In the genomic region with DNA sequence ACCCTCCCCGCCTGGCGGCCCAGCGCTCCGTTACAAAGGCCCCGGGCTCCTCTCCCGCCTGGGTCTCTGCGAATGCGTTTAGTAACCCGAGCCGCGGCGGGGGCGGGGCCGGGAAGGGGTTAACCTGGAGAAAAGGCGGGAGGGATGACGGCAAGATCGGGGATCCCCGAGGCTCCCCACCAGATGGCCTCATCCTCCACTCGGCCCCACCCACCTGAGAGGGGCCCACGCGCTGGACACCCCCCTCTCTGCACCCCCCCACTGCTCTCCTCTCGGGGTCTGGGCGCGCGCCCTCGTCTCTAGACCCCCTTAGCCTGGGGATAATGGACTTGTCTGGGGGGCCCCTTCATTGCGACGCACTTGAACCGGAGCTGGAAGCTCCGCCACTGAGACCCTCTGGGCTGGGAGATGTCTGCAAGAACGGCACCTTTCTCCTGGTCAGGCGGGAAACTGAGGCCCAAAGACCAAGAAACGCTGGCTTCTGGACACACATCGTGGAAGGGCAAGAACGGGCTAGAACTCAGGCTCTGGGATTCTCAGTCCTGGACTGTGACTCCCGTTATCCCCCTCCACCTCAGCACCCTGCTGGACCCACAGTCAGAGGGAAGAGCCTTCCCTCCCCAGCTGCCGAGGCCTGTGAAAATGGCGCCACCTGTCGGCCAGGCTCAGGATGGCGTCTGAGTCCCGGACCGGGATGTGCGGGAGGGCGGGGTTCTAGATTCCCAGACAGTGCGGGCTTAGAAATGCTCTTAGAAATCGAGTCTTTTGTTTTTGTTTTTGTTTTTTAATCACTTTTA, we compare ENCODE assay signal across 1 cellular context.
TF ChIP-seq lines count a peak whose summit lies in the region.

No MANE protein-coding gene starts in this region.

TF ChIP-seq in HEK293, 187 proteins besides CTCF, POLR2A, EP300 and RAD21 (continued from another document and continues in another):
- peak; percentile 69; the same call in 1 of the 2 replicates for TF ChIP-seq ZNF10 (tag by site-specific recombination; IDR thresholded peaks at IDR 0.05)
- TF ChIP-seq ZNF341 (tag by site-specific recombination; IDR thresholded peaks at IDR 0.05; ENCODE audit: low read depth) = peak; percentile 100
- TF ChIP-seq, protein P1, sequence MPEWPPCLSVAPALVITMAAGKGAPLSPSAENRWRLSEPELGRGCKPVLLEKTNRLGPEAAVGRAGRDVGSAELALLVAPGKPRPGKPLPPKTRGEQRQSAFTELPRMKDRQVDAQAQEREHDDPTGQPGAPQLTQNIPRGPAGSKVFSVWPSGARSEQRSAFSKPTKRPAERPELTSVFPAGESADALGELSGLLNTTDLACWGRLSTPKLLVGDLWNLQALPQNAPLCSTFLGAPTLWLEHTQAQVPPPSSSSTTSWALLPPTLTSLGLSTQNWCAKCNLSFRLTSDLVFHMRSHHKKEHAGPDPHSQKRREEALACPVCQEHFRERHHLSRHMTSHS (tag by site-specific recombination; IDR thresholded peaks at IDR 0.05) = no peak
- TF ChIP-seq ZNF423 (tag by site-specific recombination; IDR thresholded peaks at IDR 0.05) = peak; percentile 88
- no peak for TF ChIP-seq ZNF837 (tag by site-specific recombination; IDR thresholded peaks at IDR 0.05)
- no peak for TF ChIP-seq ZNF157 (tag by site-specific recombination; IDR thresholded peaks at IDR 0.05)
- TF ChIP-seq HOXC10 (CRISPR knock-in tag; IDR thresholded peaks at IDR 0.05) = no peak
- peak; percentile 98 for TF ChIP-seq SP3 (tag by site-specific recombination; IDR thresholded peaks at IDR 0.05)
- TF ChIP-seq, protein P2, sequence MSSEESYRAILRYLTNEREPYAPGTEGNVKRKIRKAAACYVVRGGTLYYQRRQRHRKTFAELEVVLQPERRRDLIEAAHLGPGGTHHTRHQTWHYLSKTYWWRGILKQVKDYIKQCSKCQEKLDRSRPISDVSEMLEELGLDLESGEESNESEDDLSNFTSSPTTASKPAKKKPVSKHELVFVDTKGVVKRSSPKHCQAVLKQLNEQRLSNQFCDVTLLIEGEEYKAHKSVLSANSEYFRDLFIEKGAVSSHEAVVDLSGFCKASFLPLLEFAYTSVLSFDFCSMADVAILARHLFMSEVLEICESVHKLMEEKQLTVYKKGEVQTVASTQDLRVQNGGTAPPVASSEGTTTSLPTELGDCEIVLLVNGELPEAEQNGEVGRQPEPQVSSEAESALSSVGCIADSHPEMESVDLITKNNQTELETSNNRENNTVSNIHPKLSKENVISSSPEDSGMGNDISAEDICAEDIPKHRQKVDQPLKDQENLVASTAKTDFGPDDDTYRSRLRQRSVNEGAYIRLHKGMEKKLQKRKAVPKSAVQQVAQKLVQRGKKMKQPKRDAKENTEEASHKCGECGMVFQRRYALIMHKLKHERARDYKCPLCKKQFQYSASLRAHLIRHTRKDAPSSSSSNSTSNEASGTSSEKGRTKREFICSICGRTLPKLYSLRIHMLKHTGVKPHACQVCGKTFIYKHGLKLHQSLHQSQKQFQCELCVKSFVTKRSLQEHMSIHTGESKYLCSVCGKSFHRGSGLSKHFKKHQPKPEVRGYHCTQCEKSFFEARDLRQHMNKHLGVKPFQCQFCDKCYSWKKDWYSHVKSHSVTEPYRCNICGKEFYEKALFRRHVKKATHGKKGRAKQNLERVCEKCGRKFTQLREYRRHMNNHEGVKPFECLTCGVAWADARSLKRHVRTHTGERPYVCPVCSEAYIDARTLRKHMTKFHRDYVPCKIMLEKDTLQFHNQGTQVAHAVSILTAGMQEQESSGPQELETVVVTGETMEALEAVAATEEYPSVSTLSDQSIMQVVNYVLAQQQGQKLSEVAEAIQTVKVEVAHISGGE (tag by site-specific recombination; conservative IDR thresholded peaks at IDR 0.05; ENCODE audit: low read depth) = peak; percentile 96
- TF ChIP-seq, protein P3, sequence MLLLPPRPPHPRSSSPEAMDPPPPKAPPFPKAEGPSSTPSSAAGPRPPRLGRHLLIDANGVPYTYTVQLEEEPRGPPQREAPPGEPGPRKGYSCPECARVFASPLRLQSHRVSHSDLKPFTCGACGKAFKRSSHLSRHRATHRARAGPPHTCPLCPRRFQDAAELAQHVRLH (tag by site-specific recombination; IDR thresholded peaks at IDR 0.05) = no peak
- peak; percentile 77 for TF ChIP-seq WT1 (tag by site-specific recombination; IDR thresholded peaks at IDR 0.05)
- TF ChIP-seq ZNF202 (tag by site-specific recombination; IDR thresholded peaks at IDR 0.05; ENCODE audit: borderline replicate concordance) = no peak
- peak; percentile 98 for TF ChIP-seq ZNF391 (tag by site-specific recombination; IDR thresholded peaks at IDR 0.05; ENCODE audit: borderline replicate concordance, low read depth)
- TF ChIP-seq ZNF155 (tag by site-specific recombination; IDR thresholded peaks at IDR 0.05) = no peak
- peak; percentile 18; the same call in 1 of the 2 replicates for TF ChIP-seq ZNF146 (tag by site-specific recombination; IDR thresholded peaks at IDR 0.05)
- no peak for TF ChIP-seq ZNF768 (tag by site-specific recombination; IDR thresholded peaks at IDR 0.05)
- TF ChIP-seq ZBTB17 (tag by site-specific recombination; IDR thresholded peaks at IDR 0.05) = peak; percentile 96
- peak; percentile 93; the same call in 1 of the 2 replicates for TF ChIP-seq ZSCAN23 (tag by site-specific recombination; IDR thresholded peaks at IDR 0.05)
- peak; percentile 94 for TF ChIP-seq BCL11A (tag by site-specific recombination; IDR thresholded peaks at IDR 0.05; ENCODE audit: low read depth)
- TF ChIP-seq ZNF23 (tag by site-specific recombination; IDR thresholded peaks at IDR 0.05; ENCODE audit: borderline replicate concordance) = no peak
- TF ChIP-seq ZXDB (tag by site-specific recombination; IDR thresholded peaks at IDR 0.05) = peak; percentile 97
- no peak for TF ChIP-seq ZNF404 (tag by site-specific recombination; IDR thresholded peaks at IDR 0.05)
- TF ChIP-seq, protein P4, sequence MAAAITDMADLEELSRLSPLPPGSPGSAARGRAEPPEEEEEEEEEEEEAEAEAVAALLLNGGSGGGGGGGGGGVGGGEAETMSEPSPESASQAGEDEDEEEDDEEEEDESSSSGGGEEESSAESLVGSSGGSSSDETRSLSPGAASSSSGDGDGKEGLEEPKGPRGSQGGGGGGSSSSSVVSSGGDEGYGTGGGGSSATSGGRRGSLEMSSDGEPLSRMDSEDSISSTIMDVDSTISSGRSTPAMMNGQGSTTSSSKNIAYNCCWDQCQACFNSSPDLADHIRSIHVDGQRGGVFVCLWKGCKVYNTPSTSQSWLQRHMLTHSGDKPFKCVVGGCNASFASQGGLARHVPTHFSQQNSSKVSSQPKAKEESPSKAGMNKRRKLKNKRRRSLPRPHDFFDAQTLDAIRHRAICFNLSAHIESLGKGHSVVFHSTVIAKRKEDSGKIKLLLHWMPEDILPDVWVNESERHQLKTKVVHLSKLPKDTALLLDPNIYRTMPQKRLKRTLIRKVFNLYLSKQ (tag by site-specific recombination; IDR thresholded peaks at IDR 0.05; ENCODE audit: borderline replicate concordance) = no peak
- TF ChIP-seq ZNF184 (tag by site-specific recombination; IDR thresholded peaks at IDR 0.05) = no peak
- TF ChIP-seq ZNF239 (tag by site-specific recombination; IDR thresholded peaks at IDR 0.05) = no peak
- TF ChIP-seq ZNF514 (tag by site-specific recombination; IDR thresholded peaks at IDR 0.05) = no peak
- TF ChIP-seq, protein P5, sequence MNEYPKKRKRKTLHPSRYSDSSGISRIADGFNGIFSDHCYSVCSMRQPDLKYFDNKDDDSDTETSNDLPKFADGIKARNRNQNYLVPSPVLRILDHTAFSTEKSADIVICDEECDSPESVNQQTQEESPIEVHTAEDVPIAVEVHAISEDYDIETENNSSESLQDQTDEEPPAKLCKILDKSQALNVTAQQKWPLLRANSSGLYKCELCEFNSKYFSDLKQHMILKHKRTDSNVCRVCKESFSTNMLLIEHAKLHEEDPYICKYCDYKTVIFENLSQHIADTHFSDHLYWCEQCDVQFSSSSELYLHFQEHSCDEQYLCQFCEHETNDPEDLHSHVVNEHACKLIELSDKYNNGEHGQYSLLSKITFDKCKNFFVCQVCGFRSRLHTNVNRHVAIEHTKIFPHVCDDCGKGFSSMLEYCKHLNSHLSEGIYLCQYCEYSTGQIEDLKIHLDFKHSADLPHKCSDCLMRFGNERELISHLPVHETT (tag by site-specific recombination; IDR thresholded peaks at IDR 0.05) = peak; percentile 92
- TF ChIP-seq ZNF624 (tag by site-specific recombination; IDR thresholded peaks at IDR 0.05) = no peak
- peak; percentile 92 for TF ChIP-seq ZBTB20 (tag by site-specific recombination; IDR thresholded peaks at IDR 0.05)
- peak; percentile 58; the same call in 1 of the 2 replicates for TF ChIP-seq ZNF223 (tag by site-specific recombination; IDR thresholded peaks at IDR 0.05)
- peak; percentile 93 for TF ChIP-seq OVOL3 (tag by site-specific recombination; IDR thresholded peaks at IDR 0.05)
- no peak for TF ChIP-seq ZNF560 (tag by site-specific recombination; IDR thresholded peaks at IDR 0.05; ENCODE audit: borderline replicate concordance)
- TF ChIP-seq, protein P6, sequence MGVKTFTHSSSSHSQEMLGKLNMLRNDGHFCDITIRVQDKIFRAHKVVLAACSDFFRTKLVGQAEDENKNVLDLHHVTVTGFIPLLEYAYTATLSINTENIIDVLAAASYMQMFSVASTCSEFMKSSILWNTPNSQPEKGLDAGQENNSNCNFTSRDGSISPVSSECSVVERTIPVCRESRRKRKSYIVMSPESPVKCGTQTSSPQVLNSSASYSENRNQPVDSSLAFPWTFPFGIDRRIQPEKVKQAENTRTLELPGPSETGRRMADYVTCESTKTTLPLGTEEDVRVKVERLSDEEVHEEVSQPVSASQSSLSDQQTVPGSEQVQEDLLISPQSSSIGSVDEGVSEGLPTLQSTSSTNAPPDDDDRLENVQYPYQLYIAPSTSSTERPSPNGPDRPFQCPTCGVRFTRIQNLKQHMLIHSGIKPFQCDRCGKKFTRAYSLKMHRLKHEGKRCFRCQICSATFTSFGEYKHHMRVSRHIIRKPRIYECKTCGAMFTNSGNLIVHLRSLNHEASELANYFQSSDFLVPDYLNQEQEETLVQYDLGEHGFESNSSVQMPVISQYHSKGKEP (tag by site-specific recombination; IDR thresholded peaks at IDR 0.05) = peak; percentile 52; the same call in 1 of the 2 replicates
- TF ChIP-seq TRIM28 (IDR thresholded peaks at IDR 0.05; ENCODE audit: borderline replicate concordance, low read length) = no peak
- peak; percentile 62; the same call in 1 of the 2 replicates for TF ChIP-seq RBAK (tag by site-specific recombination; IDR thresholded peaks at IDR 0.05)
- TF ChIP-seq ZNF350 (tag by site-specific recombination; IDR thresholded peaks at IDR 0.05) = no peak
- TF ChIP-seq, protein P7, sequence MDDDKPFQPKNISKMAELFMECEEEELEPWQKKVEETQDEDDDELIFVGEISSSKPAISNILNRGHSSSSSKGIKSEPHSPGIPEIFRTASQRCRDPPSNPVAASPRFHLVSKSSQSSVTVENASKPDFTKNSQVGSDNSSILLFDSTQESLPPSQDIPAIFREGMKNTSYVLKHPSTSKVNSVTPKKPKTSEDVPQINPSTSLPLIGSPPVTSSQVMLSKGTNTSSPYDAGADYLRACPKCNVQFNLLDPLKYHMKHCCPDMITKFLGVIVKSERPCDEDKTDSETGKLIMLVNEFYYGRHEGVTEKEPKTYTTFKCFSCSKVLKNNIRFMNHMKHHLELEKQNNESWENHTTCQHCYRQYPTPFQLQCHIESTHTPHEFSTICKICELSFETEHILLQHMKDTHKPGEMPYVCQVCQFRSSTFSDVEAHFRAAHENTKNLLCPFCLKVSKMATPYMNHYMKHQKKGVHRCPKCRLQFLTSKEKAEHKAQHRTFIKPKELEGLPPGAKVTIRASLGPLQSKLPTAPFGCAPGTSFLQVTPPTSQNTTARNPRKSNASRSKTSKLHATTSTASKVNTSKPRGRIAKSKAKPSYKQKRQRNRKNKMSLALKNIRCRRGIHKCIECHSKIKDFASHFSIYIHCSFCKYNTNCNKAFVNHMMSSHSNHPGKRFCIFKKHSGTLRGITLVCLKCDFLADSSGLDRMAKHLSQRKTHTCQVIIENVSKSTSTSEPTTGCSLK (tag by site-specific recombination; IDR thresholded peaks at IDR 0.05) = no peak
- no peak for TF ChIP-seq ZNF416 (tag by site-specific recombination; IDR thresholded peaks at IDR 0.05)
- TF ChIP-seq KLF10 (tag by site-specific recombination; IDR thresholded peaks at IDR 0.05) = peak; percentile 99
- no peak for TF ChIP-seq ZNF433 (tag by site-specific recombination; IDR thresholded peaks at IDR 0.05; ENCODE audit: low read depth)
- TF ChIP-seq, protein P8, sequence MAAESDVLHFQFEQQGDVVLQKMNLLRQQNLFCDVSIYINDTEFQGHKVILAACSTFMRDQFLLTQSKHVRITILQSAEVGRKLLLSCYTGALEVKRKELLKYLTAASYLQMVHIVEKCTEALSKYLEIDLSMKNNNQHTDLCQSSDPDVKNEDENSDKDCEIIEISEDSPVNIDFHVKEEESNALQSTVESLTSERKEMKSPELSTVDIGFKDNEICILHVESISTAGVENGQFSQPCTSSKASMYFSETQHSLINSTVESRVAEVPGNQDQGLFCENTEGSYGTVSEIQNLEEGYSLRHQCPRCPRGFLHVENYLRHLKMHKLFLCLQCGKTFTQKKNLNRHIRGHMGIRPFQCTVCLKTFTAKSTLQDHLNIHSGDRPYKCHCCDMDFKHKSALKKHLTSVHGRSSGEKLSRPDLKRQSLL (tag by site-specific recombination; IDR thresholded peaks at IDR 0.05) = peak; percentile 89
- no peak for TF ChIP-seq ZBTB1 (tag by site-specific recombination; IDR thresholded peaks at IDR 0.05)
- TF ChIP-seq GLIS2 (tag by site-specific recombination; IDR thresholded peaks at IDR 0.05) = peak; percentile 98
- no peak for TF ChIP-seq ZNF48 (tag by site-specific recombination; IDR thresholded peaks at IDR 0.05)
- peak; percentile 91 for TF ChIP-seq ZBTB21 (tag by site-specific recombination; IDR thresholded peaks at IDR 0.05)
- TF ChIP-seq ZNF664 (tag by site-specific recombination; IDR thresholded peaks at IDR 0.05) = peak; percentile 61; the same call in 1 of the 2 replicates
- 0 out of 2 replicates have a peak, but pooled peaks have one; percentile 85 for TF ChIP-seq SALL2 (tag by site-specific recombination; IDR thresholded peaks at IDR 0.05; ENCODE audit: borderline replicate concordance)
- TF ChIP-seq, protein P9, sequence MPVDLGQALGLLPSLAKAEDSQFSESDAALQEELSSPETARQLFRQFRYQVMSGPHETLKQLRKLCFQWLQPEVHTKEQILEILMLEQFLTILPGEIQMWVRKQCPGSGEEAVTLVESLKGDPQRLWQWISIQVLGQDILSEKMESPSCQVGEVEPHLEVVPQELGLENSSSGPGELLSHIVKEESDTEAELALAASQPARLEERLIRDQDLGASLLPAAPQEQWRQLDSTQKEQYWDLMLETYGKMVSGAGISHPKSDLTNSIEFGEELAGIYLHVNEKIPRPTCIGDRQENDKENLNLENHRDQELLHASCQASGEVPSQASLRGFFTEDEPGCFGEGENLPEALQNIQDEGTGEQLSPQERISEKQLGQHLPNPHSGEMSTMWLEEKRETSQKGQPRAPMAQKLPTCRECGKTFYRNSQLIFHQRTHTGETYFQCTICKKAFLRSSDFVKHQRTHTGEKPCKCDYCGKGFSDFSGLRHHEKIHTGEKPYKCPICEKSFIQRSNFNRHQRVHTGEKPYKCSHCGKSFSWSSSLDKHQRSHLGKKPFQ (tag by site-specific recombination; IDR thresholded peaks at IDR 0.05) = no peak
